Comparison of ENCODE assay signal across 1 cellular context in genomic region chr12:57536597-57536942, GRCh38.
TF ChIP-seq lines count a peak whose summit lies in the region.

No MANE protein-coding gene starts in this region.

TF ChIP-seq in endothelial cell of umbilical vein, 7 proteins besides CTCF, POLR2A, EP300 and RAD21:
- TF ChIP-seq EZH2 (IDR thresholded peaks at IDR 0.05; ENCODE audit: borderline replicate concordance, low read depth, low read length, severe bottlenecking) = no peak
- TF ChIP-seq JUN (IDR thresholded peaks at IDR 0.05; ENCODE audit: borderline replicate concordance, insufficient read depth, insufficient read length, low read depth) = no peak
- TF ChIP-seq GATA2 (IDR thresholded peaks at IDR 0.05; ENCODE audit: insufficient read depth, insufficient read length, low read depth, low read length) = no peak
- no peak for TF ChIP-seq FOS (IDR thresholded peaks at IDR 0.05; ENCODE audit: borderline replicate concordance, insufficient read depth, low read length)
- TF ChIP-seq MAX (IDR thresholded peaks at IDR 0.05; ENCODE audit: insufficient read depth, insufficient read length) = no peak
- TF ChIP-seq POLR2AphosphoS5 (IDR thresholded peaks at IDR 0.05; ENCODE audit: insufficient read depth, low read depth, low read length) = no peak
- no peak for TF ChIP-seq MYC (IDR thresholded peaks at IDR 0.05; ENCODE audit: low read depth, low read length)
